Comparison of ENCODE assay signal across 2 cellular contexts in the genomic region with DNA sequence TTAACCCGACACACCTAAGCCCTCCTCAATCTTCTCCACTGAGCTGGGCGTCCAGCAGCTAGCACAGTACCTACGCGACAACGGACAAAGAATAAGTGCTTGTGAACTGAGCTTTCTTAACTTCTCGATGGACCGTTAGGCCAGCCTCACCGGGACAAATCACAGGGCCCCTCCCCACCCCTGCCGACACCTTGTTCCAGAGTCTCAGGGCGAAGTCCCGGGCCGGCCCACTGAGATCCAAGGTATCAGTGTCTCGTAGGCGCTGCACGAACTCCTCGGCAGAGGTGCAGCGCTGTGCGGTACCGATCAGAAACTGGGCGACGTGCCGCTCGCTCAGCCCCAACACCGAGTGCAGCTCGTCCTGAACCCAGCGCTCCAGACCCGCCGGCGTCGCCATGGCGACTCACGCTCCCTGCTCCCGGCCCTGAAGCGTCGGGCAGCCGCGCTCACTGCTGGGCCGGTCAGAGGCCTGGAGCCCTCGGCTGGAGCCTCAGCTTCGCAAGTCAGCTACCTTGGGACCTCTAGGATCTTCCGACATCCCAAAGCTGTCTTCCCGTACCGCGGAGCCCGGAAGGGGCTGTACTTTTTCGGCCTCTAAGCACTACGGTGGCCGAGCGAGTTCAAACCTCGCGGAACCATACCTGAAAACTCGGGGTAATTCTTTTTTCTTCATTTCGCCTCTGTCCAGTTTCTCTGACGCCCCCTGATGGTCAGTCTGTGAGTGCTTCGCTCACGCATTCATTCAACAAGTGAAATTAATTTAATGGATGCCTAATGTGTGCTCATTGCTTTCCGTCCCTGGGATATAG.
TF ChIP-seq lines count a peak whose summit lies in the region.

A gene (minus strand): TSS at position 562 of the 809 bp plus-strand sequence. CDS start 165 bp downstream, at position 397.

TF ChIP-seq in A549, 52 proteins besides CTCF, POLR2A, EP300 and RAD21 (continued from another document):
- TF ChIP-seq, protein P1, sequence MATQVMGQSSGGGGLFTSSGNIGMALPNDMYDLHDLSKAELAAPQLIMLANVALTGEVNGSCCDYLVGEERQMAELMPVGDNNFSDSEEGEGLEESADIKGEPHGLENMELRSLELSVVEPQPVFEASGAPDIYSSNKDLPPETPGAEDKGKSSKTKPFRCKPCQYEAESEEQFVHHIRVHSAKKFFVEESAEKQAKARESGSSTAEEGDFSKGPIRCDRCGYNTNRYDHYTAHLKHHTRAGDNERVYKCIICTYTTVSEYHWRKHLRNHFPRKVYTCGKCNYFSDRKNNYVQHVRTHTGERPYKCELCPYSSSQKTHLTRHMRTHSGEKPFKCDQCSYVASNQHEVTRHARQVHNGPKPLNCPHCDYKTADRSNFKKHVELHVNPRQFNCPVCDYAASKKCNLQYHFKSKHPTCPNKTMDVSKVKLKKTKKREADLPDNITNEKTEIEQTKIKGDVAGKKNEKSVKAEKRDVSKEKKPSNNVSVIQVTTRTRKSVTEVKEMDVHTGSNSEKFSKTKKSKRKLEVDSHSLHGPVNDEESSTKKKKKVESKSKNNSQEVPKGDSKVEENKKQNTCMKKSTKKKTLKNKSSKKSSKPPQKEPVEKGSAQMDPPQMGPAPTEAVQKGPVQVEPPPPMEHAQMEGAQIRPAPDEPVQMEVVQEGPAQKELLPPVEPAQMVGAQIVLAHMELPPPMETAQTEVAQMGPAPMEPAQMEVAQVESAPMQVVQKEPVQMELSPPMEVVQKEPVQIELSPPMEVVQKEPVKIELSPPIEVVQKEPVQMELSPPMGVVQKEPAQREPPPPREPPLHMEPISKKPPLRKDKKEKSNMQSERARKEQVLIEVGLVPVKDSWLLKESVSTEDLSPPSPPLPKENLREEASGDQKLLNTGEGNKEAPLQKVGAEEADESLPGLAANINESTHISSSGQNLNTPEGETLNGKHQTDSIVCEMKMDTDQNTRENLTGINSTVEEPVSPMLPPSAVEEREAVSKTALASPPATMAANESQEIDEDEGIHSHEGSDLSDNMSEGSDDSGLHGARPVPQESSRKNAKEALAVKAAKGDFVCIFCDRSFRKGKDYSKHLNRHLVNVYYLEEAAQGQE (IDR thresholded peaks at IDR 0.05): peak; percentile 36; the same call in 1 of the 2 replicates
- TF ChIP-seq TP53 (CRISPR knock-in tag; IDR thresholded peaks at IDR 0.05) (no peak), SMC3 (IDR thresholded peaks at IDR 0.05) (peak; percentile 48; the same call in 2 of the 3 replicates), HOXB5 (CRISPR knock-in tag; IDR thresholded peaks at IDR 0.05) (no peak), PHF8 (IDR thresholded peaks at IDR 0.05; ENCODE audit: borderline replicate concordance, low read depth) (0 out of 2 replicates have a peak, but pooled peaks have one; percentile 37), GATA3 (IDR thresholded peaks at IDR 0.05; ENCODE audit: borderline replicate concordance) (no peak), EHMT2 (IDR thresholded peaks at IDR 0.05; ENCODE audit: low read depth) (no peak), CHD4 (IDR thresholded peaks at IDR 0.05; ENCODE audit: borderline replicate concordance) (no peak), RARB (CRISPR knock-in tag; IDR thresholded peaks at IDR 0.05) (no peak), ZNF302 (CRISPR knock-in tag; IDR thresholded peaks at IDR 0.05) (no peak), KDM5A (IDR thresholded peaks at IDR 0.05) (peak; percentile 60; the same call in 1 of the 2 replicates), CHD2 (IDR thresholded peaks at IDR 0.05; ENCODE audit: low read length, partially characterized antibody) (peak; percentile 77), BHLHE40 (IDR thresholded peaks at IDR 0.05; ENCODE audit: low read depth, low read length) (no peak), JUN (IDR thresholded peaks at IDR 0.05) (peak in 1 of 2 experiments; percentile 78; a peak in 2 of 5 replicates)
- TF ChIP-seq, protein P2, sequence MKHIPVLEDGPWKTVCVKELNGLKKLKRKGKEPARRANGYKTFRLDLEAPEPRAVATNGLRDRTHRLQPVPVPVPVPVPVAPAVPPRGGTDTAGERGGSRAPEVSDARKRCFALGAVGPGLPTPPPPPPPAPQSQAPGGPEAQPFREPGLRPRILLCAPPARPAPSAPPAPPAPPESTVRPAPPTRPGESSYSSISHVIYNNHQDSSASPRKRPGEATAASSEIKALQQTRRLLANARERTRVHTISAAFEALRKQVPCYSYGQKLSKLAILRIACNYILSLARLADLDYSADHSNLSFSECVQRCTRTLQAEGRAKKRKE (CRISPR knock-in tag; IDR thresholded peaks at IDR 0.05; ENCODE audit: low read depth): no peak
- TF ChIP-seq, protein P3, sequence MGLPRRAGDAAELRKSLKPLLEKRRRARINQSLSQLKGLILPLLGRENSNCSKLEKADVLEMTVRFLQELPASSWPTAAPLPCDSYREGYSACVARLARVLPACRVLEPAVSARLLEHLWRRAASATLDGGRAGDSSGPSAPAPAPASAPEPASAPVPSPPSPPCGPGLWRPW (IDR thresholded peaks at IDR 0.05): no peak
- TF ChIP-seq, protein P4, sequence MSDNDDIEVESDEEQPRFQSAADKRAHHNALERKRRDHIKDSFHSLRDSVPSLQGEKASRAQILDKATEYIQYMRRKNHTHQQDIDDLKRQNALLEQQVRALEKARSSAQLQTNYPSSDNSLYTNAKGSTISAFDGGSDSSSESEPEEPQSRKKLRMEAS (IDR thresholded peaks at IDR 0.05): peak; percentile 73
- TF ChIP-seq, protein P5, sequence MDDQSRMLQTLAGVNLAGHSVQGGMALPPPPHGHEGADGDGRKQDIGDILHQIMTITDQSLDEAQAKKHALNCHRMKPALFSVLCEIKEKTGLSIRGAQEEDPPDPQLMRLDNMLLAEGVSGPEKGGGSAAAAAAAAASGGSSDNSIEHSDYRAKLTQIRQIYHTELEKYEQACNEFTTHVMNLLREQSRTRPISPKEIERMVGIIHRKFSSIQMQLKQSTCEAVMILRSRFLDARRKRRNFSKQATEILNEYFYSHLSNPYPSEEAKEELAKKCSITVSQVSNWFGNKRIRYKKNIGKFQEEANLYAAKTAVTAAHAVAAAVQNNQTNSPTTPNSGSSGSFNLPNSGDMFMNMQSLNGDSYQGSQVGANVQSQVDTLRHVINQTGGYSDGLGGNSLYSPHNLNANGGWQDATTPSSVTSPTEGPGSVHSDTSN (IDR thresholded peaks at IDR 0.05): 0 out of 2 replicates have a peak, but pooled peaks have one; percentile 57

TF ChIP-seq in WTC11, 78 proteins besides CTCF, POLR2A, EP300 and RAD21 (continued from another document):
- TF ChIP-seq, protein P6, sequence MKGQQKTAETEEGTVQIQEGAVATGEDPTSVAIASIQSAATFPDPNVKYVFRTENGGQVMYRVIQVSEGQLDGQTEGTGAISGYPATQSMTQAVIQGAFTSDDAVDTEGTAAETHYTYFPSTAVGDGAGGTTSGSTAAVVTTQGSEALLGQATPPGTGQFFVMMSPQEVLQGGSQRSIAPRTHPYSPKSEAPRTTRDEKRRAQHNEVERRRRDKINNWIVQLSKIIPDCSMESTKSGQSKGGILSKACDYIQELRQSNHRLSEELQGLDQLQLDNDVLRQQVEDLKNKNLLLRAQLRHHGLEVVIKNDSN (CRISPR knock-in tag; IDR thresholded peaks at IDR 0.05): no peak
- TF ChIP-seq CREB1 (CRISPR knock-in tag; IDR thresholded peaks at IDR 0.05): no peak
- peak; percentile 63; the same call in 1 of the 2 replicates for TF ChIP-seq CREM (CRISPR knock-in tag; IDR thresholded peaks at IDR 0.05)
- no peak for TF ChIP-seq GTF2I (CRISPR knock-in tag; conservative IDR thresholded peaks at IDR 0.05)
- TF ChIP-seq TEAD1 (CRISPR knock-in tag; IDR thresholded peaks at IDR 0.05): no peak
- TF ChIP-seq, protein P7, sequence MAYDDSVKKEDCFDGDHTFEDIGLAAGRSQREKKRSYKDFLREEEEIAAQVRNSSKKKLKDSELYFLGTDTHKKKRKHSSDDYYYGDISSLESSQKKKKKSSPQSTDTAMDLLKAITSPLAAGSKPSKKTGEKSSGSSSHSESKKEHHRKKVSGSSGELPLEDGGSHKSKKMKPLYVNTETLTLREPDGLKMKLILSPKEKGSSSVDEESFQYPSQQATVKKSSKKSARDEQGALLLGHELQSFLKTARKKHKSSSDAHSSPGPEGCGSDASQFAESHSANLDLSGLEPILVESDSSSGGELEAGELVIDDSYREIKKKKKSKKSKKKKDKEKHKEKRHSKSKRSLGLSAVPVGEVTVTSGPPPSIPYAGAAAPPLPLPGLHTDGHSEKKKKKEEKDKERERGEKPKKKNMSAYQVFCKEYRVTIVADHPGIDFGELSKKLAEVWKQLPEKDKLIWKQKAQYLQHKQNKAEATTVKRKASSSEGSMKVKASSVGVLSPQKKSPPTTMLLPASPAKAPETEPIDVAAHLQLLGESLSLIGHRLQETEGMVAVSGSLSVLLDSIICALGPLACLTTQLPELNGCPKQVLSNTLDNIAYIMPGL (CRISPR knock-in tag; IDR thresholded peaks at IDR 0.05): peak; percentile 91
- peak; percentile 57; the same call in 1 of the 2 replicates for TF ChIP-seq GABPB1 (CRISPR knock-in tag; IDR thresholded peaks at IDR 0.05)
